Comparison of ENCODE assay signal across 1 cellular context in the genomic region with DNA sequence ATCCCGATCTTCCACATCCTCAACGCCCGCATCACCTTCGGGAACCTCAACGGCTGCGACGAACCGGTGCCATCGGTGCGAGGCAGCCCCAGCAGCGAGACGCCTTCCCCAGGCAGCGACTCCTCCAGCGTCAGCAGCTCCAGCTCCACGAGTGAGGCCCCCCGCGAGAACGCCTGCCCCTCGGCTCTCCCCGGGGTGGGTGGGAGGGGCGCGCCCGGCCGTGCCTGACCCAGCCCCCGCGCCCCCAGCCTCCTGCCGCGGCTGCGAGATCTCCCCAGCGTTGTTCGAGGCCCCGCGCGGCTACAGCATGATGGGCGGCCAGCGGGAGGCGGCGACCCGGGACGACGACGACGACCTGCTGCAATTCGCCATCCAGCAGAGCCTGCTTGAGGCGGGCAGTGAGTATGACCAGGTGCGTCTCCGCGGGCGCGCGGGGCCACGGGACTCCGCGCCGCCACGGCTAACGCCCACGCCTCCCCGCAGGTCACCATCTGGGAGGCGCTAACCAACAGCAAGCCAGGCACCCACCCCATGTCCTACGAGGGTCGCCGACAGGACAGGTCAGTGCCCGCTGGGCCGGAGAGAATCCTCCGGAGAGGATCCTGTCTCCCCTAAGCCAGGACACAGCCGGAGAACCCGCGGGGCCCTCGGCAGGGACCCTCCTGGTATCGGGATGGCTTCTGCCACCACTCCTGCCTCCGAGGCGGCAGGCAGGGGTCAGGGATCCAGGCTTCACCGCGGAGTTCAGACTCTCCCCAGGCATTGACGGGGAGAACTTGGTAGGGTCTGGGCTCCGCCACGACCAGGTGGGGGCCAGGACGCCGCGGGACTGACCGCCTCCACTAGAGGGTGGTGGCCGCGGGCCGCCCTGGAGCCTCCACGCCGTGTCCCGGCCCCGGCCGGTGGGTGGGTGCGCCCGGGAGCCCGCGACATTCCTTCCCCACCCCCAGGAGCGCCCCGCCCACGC.
TF ChIP-seq lines count a peak whose summit lies in the region.

No MANE protein-coding gene starts in this region.

TF ChIP-seq in HepG2, 621 proteins besides CTCF, POLR2A, EP300 and RAD21:
- TF ChIP-seq PITX1 (CRISPR knock-in tag; IDR thresholded peaks at IDR 0.05) = no peak
- TF ChIP-seq ZNF768 (CRISPR knock-in tag; IDR thresholded peaks at IDR 0.05) = no peak
- TF ChIP-seq, protein P1, sequence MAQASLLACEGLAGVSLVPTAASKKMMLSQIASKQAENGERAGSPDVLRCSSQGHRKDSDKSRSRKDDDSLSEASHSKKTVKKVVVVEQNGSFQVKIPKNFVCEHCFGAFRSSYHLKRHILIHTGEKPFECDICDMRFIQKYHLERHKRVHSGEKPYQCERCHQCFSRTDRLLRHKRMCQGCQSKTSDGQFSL (CRISPR knock-in tag; IDR thresholded peaks at IDR 0.05) = no peak
- no peak for TF ChIP-seq ZSCAN25 (CRISPR knock-in tag; IDR thresholded peaks at IDR 0.05)
- TF ChIP-seq, protein P2, sequence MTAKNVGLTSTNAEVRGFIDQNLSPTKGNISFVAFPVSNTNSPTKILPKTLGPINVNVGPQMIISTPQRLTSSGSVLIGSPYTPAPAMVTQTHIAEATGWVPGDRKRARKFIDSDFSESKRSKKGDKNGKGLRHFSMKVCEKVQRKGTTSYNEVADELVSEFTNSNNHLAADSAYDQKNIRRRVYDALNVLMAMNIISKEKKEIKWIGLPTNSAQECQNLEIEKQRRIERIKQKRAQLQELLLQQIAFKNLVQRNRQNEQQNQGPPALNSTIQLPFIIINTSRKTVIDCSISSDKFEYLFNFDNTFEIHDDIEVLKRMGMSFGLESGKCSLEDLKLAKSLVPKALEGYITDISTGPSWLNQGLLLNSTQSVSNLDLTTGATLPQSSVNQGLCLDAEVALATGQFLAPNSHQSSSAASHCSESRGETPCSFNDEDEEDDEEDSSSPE (CRISPR knock-in tag; IDR thresholded peaks at IDR 0.05) = no peak
- TF ChIP-seq, protein P3, sequence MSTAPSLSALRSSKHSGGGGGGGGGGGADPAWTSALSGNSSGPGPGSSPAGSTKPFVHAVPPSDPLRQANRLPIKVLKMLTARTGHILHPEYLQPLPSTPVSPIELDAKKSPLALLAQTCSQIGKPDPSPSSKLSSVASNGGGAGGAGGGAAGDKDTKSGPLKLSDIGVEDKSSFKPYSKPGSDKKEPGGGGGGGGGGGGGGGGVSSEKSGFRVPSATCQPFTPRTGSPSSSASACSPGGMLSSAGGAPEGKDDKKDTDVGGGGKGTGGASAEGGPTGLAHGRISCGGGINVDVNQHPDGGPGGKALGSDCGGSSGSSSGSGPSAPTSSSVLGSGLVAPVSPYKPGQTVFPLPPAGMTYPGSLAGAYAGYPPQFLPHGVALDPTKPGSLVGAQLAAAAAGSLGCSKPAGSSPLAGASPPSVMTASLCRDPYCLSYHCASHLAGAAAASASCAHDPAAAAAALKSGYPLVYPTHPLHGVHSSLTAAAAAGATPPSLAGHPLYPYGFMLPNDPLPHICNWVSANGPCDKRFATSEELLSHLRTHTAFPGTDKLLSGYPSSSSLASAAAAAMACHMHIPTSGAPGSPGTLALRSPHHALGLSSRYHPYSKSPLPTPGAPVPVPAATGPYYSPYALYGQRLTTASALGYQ (CRISPR knock-in tag; IDR thresholded peaks at IDR 0.05) = no peak
- TF ChIP-seq, protein P4, sequence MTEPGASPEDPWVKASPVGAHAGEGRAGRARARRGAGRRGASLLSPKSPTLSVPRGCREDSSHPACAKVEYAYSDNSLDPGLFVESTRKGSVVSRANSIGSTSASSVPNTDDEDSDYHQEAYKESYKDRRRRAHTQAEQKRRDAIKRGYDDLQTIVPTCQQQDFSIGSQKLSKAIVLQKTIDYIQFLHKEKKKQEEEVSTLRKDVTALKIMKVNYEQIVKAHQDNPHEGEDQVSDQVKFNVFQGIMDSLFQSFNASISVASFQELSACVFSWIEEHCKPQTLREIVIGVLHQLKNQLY (CRISPR knock-in tag; IDR thresholded peaks at IDR 0.05) = no peak
- TF ChIP-seq FIP1L1 (IDR thresholded peaks at IDR 0.05; ENCODE audit: borderline replicate concordance, insufficient read depth, low read depth, low read length) = no peak
- TF ChIP-seq, protein P5, sequence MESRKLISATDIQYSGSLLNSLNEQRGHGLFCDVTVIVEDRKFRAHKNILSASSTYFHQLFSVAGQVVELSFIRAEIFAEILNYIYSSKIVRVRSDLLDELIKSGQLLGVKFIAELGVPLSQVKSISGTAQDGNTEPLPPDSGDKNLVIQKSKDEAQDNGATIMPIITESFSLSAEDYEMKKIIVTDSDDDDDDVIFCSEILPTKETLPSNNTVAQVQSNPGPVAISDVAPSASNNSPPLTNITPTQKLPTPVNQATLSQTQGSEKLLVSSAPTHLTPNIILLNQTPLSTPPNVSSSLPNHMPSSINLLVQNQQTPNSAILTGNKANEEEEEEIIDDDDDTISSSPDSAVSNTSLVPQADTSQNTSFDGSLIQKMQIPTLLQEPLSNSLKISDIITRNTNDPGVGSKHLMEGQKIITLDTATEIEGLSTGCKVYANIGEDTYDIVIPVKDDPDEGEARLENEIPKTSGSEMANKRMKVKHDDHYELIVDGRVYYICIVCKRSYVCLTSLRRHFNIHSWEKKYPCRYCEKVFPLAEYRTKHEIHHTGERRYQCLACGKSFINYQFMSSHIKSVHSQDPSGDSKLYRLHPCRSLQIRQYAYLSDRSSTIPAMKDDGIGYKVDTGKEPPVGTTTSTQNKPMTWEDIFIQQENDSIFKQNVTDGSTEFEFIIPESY (CRISPR knock-in tag; IDR thresholded peaks at IDR 0.05) = peak; percentile 98
- 0 out of 2 replicates have a peak, but pooled peaks have one; percentile 3 for TF ChIP-seq RXRA (CRISPR knock-in tag; IDR thresholded peaks at IDR 0.05)
- no peak for TF ChIP-seq ZNF180 (CRISPR knock-in tag; IDR thresholded peaks at IDR 0.05; ENCODE audit: borderline replicate concordance, low read depth)
- TF ChIP-seq GTF2F1 (IDR thresholded peaks at IDR 0.05; ENCODE audit: low read length) = no peak
